Comparison of ENCODE assay signal across 8 cellular contexts in the genomic region with DNA sequence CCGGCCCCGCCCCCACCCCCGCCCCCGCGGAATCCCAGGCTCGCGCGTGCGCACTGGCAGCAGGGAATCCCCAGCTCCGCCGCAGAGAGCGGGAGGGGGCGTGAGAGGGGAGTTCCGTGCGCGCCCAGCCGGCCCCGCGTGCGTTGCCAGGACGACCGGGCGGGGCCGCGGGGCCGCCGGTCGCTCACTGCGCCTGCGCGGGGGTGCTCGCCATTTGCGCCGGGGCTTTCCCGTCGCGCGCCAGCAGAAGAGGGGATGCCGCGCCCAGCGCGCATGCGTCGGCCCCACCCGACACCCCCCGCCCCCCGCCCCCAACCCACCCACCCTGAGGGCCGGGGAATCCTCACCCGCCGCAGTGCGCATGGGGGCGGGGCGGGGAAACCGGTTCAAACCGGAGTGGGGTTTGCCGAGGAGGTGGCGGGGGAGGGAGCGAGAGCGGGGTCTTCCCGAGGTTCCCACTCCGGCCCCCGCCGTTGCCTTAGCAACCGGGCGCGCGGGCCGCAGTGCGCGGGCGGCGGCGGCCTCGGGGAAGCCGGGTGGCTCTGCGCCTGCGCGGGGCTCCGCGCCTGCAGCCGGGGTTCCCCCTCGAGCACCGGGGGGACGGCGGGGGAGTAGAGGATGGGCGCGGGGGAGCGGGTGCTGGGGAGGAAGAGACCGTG. TPM values are rescaled to one million over a fixed set of nuclear protein-coding genes. Genes with fewer than 3 reads are reported as not detected.
DNase-seq lines count a peak whose midpoint lies in the region; ATAC-seq and TF ChIP-seq lines count a peak whose summit lies in the region.

No MANE protein-coding gene starts in this region.

- no peaks in the 10 kb centered on the region; the same call in 1 of the 2 replicates for H3K36me3 ChIP-seq in BJ (ENCODE audit: control insufficient read depth, insufficient read depth, low read length)
- no peaks in the 10 kb centered on the region for H3K36me3 ChIP-seq in right lobe of liver

- H3K4me1 Mint-ChIP-seq in dendritic cell treated with granulocyte-macrophage colony-stimulating factor and Interleukin-4, amounts not matched to agents 40 ng/mL and 50 ng/mL, for 4 days (ENCODE audit: low read depth), result peaks cover 59% of the 10 kb centered on the region

- H3K27me3 ChIP-seq in BJ (ENCODE audit: control insufficient read depth, insufficient read depth, low read length) (peaks cover 28% of the 10 kb centered on the region), right lobe of liver (peaks cover 6 to 13% of the 10 kb centered on the region in 2 donors)

- no peak overlapping the region for H3K27ac ChIP-seq in right lobe of liver

- peaks cover 51% of the 10 kb centered on the region for H3K27me3 Mint-ChIP-seq in dendritic cell treated with granulocyte-macrophage colony-stimulating factor and Interleukin-4, amounts not matched to agents 40 ng/mL and 50 ng/mL, for 4 days

- intact Hi-C loops in dendritic cell treated with granulocyte-macrophage colony-stimulating factor and Interleukin-4, amounts not matched to agents 40 ng/mL and 50 ng/mL, for 4 days (cut with micrococcal nuclease), result no loop called here
- intact Hi-C loops in right lobe of liver (cut with DNase I), result loop anchor here in 1 of 2 donors (10.0 kb wide), 1 partner anchor 117 kb away; no protein-coding TSS in a partner anchor

- DNase-seq in BJ (ENCODE audit: low read depth), result peak; percentile 50
- DNase-seq in HK-2 (ENCODE audit: unreplicated experiment), result peak; percentile 95
- DNase-seq in NCI-H748 (lab: John Stamatoyannopoulos, UW; ENCODE audit: unreplicated experiment), result peak; percentile 97
- DNase-seq in activated CD4-positive, alpha-beta T cell treated with anti-CD3 and anti-CD28 coated beads, Interleukin-2, amount 50 U/mL, for 1 hour, result peak; percentile 94
- peak; percentile 90 to 94 (median 93) for DNase-seq in right lobe of liver
- peak; percentile 95 for DNase-seq in stimulated activated CD4-positive, alpha-beta T cell treated with anti-CD3 and anti-CD28 coated beads, Interleukin-4, amount 100 ng/mL, for 1 hour

- H3K4me3 ChIP-seq in BJ (ENCODE audit: low read depth, low read length) (peak overlapping the region; percentile 54), right lobe of liver (peak overlapping the region; percentile 65 to 79 (median 78))

- peaks cover 21% of the 10 kb centered on the region for H3K36me3 Mint-ChIP-seq in dendritic cell treated with granulocyte-macrophage colony-stimulating factor and Interleukin-4, amounts not matched to agents 40 ng/mL and 50 ng/mL, for 4 days (ENCODE audit: low read depth)

- H3K9me3 Mint-ChIP-seq in dendritic cell treated with granulocyte-macrophage colony-stimulating factor and Interleukin-4, amounts not matched to agents 40 ng/mL and 50 ng/mL, for 4 days, result no peaks in the 10 kb centered on the region

- POLR2A ChIA-PET in BJ (lab: Charles Lee), result no interaction called here

- CTCF ChIA-PET in BJ (lab: Yijun Ruan, JAX), result interaction anchor here (1.4 to 8.6 kb wide), 2 partner anchors 10 to 49 kb away, joined by 6 to 83 read pairs; no protein-coding TSS in a partner anchor

- ATAC-seq in GM19397 (IDR thresholded peaks at IDR 0.05; ENCODE audit: unreplicated experiment) (peak; percentile 68), right lobe of liver (peak; percentile 79 to 94 (median 86))

- 0% methylated on average over 10 of the region's 89 CpGs for WGBS in right lobe of liver (ENCODE audit: insufficient coverage, low coverage, low lambda C conversion rate, missing lambda C conversion rate)

- peak overlapping the region; percentile 79 for H3K27ac Mint-ChIP-seq in dendritic cell treated with granulocyte-macrophage colony-stimulating factor and Interleukin-4, amounts not matched to agents 40 ng/mL and 50 ng/mL, for 4 days

- TF ChIP-seq CTCF in BJ (IDR thresholded peaks at IDR 0.05; ENCODE audit: insufficient read depth, low read depth, low read length) (no peak), right lobe of liver (IDR thresholded peaks at IDR 0.05) (no peak)

- H3K4me1 ChIP-seq in right lobe of liver, result peaks cover 0 to 5% (median 0%) of the 10 kb centered on the region in 4 donors

- H3K9me3 ChIP-seq in right lobe of liver, result no peaks in the 10 kb centered on the region

- TF ChIP-seq POLR2A in right lobe of liver (IDR thresholded peaks at IDR 0.05), result no peak

- H3K4me3 Mint-ChIP-seq in dendritic cell treated with granulocyte-macrophage colony-stimulating factor and Interleukin-4, amounts not matched to agents 40 ng/mL and 50 ng/mL, for 4 days, result peak overlapping the region; percentile 85

RNA-seq across cellular contexts. Expression of gene CCDC124, which starts 15.1 kb away (rescaled TPM):
- 37.6 and 40.8 TPM in 2 replicates for polyA plus RNA-seq in BJ (2011; rRNA removed)
- 4.8 and 6.7 TPM in 2 replicates for polyA minus RNA-seq in BJ (2011; rRNA and poly(A)+ RNA removed)
- 10 to 100 TPM; 20.6 to 45.3 (median 30.7) TPM for total RNA-seq in right lobe of liver

RNA-seq across cellular contexts. Expression of gene KCNN1, which starts 19.0 kb away (rescaled TPM):
- 0.06 and 0.10 TPM in 2 replicates for polyA plus RNA-seq in BJ (2011; rRNA removed)
- polyA minus RNA-seq in BJ (2011; rRNA and poly(A)+ RNA removed), result not detected in 2 replicates
- total RNA-seq in right lobe of liver, result not detected
